ENCODE assay signal across 1 cellular context in the genomic region with DNA sequence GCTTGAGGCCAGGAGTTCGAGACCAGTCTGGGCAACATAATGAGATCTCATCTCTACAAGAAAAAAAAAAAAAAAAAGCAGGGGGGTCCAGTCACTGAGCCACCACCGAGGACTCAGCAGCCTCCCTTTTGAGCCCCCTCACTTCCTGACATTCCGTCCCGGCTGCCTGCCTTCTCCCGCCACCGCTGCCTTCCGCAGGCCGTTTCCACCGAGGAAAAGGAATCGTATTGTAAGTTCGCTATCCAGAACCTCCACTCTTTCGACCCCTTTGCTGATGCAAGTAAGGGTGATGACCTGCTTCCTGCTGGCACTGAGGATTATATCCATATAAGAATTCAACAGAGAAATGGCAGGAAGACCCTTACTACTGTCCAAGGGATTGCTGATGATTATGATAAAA.
TF ChIP-seq lines count a peak whose summit lies in the region.

No MANE protein-coding gene starts in this region.

TF ChIP-seq in K562, 482 proteins besides CTCF, POLR2A, EP300 and RAD21 (continued from another document):
- TF ChIP-seq, protein P1, sequence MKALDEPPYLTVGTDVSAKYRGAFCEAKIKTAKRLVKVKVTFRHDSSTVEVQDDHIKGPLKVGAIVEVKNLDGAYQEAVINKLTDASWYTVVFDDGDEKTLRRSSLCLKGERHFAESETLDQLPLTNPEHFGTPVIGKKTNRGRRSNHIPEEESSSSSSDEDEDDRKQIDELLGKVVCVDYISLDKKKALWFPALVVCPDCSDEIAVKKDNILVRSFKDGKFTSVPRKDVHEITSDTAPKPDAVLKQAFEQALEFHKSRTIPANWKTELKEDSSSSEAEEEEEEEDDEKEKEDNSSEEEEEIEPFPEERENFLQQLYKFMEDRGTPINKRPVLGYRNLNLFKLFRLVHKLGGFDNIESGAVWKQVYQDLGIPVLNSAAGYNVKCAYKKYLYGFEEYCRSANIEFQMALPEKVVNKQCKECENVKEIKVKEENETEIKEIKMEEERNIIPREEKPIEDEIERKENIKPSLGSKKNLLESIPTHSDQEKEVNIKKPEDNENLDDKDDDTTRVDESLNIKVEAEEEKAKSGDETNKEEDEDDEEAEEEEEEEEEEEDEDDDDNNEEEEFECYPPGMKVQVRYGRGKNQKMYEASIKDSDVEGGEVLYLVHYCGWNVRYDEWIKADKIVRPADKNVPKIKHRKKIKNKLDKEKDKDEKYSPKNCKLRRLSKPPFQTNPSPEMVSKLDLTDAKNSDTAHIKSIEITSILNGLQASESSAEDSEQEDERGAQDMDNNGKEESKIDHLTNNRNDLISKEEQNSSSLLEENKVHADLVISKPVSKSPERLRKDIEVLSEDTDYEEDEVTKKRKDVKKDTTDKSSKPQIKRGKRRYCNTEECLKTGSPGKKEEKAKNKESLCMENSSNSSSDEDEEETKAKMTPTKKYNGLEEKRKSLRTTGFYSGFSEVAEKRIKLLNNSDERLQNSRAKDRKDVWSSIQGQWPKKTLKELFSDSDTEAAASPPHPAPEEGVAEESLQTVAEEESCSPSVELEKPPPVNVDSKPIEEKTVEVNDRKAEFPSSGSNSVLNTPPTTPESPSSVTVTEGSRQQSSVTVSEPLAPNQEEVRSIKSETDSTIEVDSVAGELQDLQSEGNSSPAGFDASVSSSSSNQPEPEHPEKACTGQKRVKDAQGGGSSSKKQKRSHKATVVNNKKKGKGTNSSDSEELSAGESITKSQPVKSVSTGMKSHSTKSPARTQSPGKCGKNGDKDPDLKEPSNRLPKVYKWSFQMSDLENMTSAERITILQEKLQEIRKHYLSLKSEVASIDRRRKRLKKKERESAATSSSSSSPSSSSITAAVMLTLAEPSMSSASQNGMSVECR (CRISPR knock-in tag; IDR thresholded peaks at IDR 0.05): no peak
- TF ChIP-seq FOXP1 (CRISPR knock-in tag; IDR thresholded peaks at IDR 0.05): no peak
- TF ChIP-seq ZNF384 (IDR thresholded peaks at IDR 0.05; ENCODE audit: low read depth, low read length): no peak
- no peak for TF ChIP-seq SMC3 (conservative IDR thresholded peaks at IDR 0.05; ENCODE audit: insufficient read depth, low read depth, low read length)
- TF ChIP-seq MYNN (IDR thresholded peaks at IDR 0.05): no peak
- no peak for TF ChIP-seq MYNN (CRISPR knock-in tag; IDR thresholded peaks at IDR 0.05)
- TF ChIP-seq, protein P2, sequence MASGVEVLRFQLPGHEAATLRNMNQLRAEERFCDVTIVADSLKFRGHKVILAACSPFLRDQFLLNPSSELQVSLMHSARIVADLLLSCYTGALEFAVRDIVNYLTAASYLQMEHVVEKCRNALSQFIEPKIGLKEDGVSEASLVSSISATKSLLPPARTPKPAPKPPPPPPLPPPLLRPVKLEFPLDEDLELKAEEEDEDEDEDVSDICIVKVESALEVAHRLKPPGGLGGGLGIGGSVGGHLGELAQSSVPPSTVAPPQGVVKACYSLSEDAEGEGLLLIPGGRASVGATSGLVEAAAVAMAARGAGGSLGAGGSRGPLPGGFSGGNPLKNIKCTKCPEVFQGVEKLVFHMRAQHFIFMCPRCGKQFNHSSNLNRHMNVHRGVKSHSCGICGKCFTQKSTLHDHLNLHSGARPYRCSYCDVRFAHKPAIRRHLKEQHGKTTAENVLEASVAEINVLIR (CRISPR knock-in tag; IDR thresholded peaks at IDR 0.05): no peak
- no peak for TF ChIP-seq EGR1 (conservative IDR thresholded peaks at IDR 0.05)
- TF ChIP-seq ZNF165 (CRISPR knock-in tag; IDR thresholded peaks at IDR 0.05; ENCODE audit: borderline replicate concordance): no peak
- no peak for TF ChIP-seq NCOA6 (IDR thresholded peaks at IDR 0.05)
- TF ChIP-seq, protein P3, sequence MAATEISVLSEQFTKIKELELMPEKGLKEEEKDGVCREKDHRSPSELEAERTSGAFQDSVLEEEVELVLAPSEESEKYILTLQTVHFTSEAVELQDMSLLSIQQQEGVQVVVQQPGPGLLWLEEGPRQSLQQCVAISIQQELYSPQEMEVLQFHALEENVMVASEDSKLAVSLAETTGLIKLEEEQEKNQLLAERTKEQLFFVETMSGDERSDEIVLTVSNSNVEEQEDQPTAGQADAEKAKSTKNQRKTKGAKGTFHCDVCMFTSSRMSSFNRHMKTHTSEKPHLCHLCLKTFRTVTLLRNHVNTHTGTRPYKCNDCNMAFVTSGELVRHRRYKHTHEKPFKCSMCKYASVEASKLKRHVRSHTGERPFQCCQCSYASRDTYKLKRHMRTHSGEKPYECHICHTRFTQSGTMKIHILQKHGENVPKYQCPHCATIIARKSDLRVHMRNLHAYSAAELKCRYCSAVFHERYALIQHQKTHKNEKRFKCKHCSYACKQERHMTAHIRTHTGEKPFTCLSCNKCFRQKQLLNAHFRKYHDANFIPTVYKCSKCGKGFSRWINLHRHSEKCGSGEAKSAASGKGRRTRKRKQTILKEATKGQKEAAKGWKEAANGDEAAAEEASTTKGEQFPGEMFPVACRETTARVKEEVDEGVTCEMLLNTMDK (IDR thresholded peaks at IDR 0.05; ENCODE audit: borderline replicate concordance, insufficient read depth, low read depth, low read length, poor library complexity, severe bottlenecking): no peak
- no peak for TF ChIP-seq KDM5B (IDR thresholded peaks at IDR 0.05; ENCODE audit: insufficient replicate concordance, low read depth, low read length)
- no peak for TF ChIP-seq TBP (optimal IDR thresholded peaks at IDR 0.05; ENCODE audit: low read depth, low read length)
- no peak for TF ChIP-seq BRF1 (IDR thresholded peaks at IDR 0.05; ENCODE audit: borderline replicate concordance, extremely low read depth, insufficient read length)
- TF ChIP-seq, protein P4, sequence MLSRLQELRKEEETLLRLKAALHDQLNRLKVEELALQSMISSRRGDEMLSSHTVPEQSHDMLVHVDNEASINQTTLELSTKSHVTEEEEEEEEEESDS (CRISPR knock-in tag; IDR thresholded peaks at IDR 0.05): no peak
- TF ChIP-seq, protein P5, sequence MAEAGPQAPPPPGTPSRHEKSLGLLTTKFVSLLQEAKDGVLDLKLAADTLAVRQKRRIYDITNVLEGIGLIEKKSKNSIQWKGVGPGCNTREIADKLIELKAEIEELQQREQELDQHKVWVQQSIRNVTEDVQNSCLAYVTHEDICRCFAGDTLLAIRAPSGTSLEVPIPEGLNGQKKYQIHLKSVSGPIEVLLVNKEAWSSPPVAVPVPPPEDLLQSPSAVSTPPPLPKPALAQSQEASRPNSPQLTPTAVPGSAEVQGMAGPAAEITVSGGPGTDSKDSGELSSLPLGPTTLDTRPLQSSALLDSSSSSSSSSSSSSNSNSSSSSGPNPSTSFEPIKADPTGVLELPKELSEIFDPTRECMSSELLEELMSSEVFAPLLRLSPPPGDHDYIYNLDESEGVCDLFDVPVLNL (CRISPR knock-in tag; IDR thresholded peaks at IDR 0.05; ENCODE audit: low read depth): no peak
